Comparison of ENCODE assay signal across 11 cellular contexts in genomic region chr16:81696136-81696958, GRCh38.
A peak's percentile ranks its signal among the peaks of the same experiment; 100 is the strongest.
DNase-seq lines count a peak whose midpoint lies in the region; ATAC-seq and TF ChIP-seq lines count a peak whose summit lies in the region.
"Had no signal": no experiment of that assay in that cellular context is flagged by ENCODE, and none has a peak within 500 bp of the region (broad histone marks: within the 10 kb centered on the region; RNA-seq: fewer than 3 reads in every experiment).

No MANE protein-coding gene starts in this region.

- H3K4me1 Mint-ChIP-seq in activated T-helper 1 cell treated with anti-CD3 and anti-CD28 coated beads, Interleukin-12 subunit alpha, Interleukin-12 subunit beta, Interleukin-2, Interleukin-4 antibody, amounts not matched to agents 30 ng/mL and 10 ng/mL and 1 ng/mL, durations not matched to agents 14 hours and 24 hours and 36 hours (ENCODE audit: low read depth): peaks cover 13% of the 10 kb centered on the region

- no peak for TF ChIP-seq EP300 in tibial nerve (IDR thresholded peaks at IDR 0.05)

- H3K9me3 ChIP-seq in HEK293 (ENCODE audit: control insufficient read depth, insufficient read depth, low read depth, low read length) (no peaks in the 10 kb centered on the region), tibial nerve (no peaks in the 10 kb centered on the region)

- no peak overlapping the region for H3K27ac ChIP-seq in HEK293 (ENCODE audit: extremely low read depth, low read depth, low read length)
- peak overlapping the region; percentile 3 to 90 (median 68) for H3K27ac ChIP-seq in skin epidermis
- peak overlapping the region in 2 of 4 donors; percentile 24 to 75 for H3K27ac ChIP-seq in tibial nerve

- POLR2A ChIA-PET in HEK293 (lab: Yijun Ruan, JAX): no interaction called here

- TF ChIP-seq CTCF in HEK293 (tag by site-specific recombination; IDR thresholded peaks at IDR 0.05) (no peak), tibial nerve (IDR thresholded peaks at IDR 0.05) (no peak)

- no peaks in the 10 kb centered on the region for H3K4me1 ChIP-seq in HEK293 (ENCODE audit: control insufficient read depth, insufficient read depth, low read length)
- peaks cover 0 to 59% (median 22%) of the 10 kb centered on the region in 4 donors for H3K4me1 ChIP-seq in tibial nerve

- no peak overlapping the region for H3K4me3 Mint-ChIP-seq in activated T-helper 1 cell treated with anti-CD3 and anti-CD28 coated beads, Interleukin-12 subunit alpha, Interleukin-12 subunit beta, Interleukin-2, Interleukin-4 antibody, amounts not matched to agents 30 ng/mL and 10 ng/mL and 1 ng/mL, durations not matched to agents 14 hours and 24 hours and 36 hours
- H3K4me3 Mint-ChIP-seq: activated naive CD4-positive, alpha-beta T cell treated with anti-CD3 and anti-CD28 coated beads for 36 hours had no signal

- H3K9me3 Mint-ChIP-seq in activated T-helper 1 cell treated with anti-CD3 and anti-CD28 coated beads, Interleukin-12 subunit alpha, Interleukin-12 subunit beta, Interleukin-2, Interleukin-4 antibody, amounts not matched to agents 30 ng/mL and 10 ng/mL and 1 ng/mL, durations not matched to agents 14 hours and 24 hours and 36 hours: no peaks in the 10 kb centered on the region
- H3K9me3 Mint-ChIP-seq: activated naive CD4-positive, alpha-beta T cell treated with anti-CD3 and anti-CD28 coated beads for 36 hours had no signal

- no peak for DNase-seq in activated T-helper 1 cell treated with anti-CD3 and anti-CD28 coated beads, Interleukin-12 subunit alpha, Interleukin-12 subunit beta, Interleukin-2, Interleukin-4 antibody, amounts not matched to agents 30 ng/mL and 10 ng/mL and 1 ng/mL, durations not matched to agents 14 hours and 24 hours and 36 hours (ENCODE audit: low spot score)
- DNase-seq in left ventricle myocardium superior: no peak
- DNase-seq in tibial nerve (ENCODE audit: low spot score in 2 of 2): no peak
- no peak for DNase-seq in middle frontal gyrus (ENCODE audit: extremely low spot score, low spot score)
- DNase-seq: NCI-H1105, NCI-H524 treated with DMSO at 0.1 percent for 48 hours had no signal

- peak; percentile 72 for ATAC-seq in left ventricle myocardium superior
- ATAC-seq in HG02588 (IDR thresholded peaks at IDR 0.05; ENCODE audit: unreplicated experiment): no peak
- ATAC-seq in HG02938 (IDR thresholded peaks at IDR 0.05; ENCODE audit: unreplicated experiment): no peak

- CTCF ChIA-PET in HEK293 (lab: Yijun Ruan, JAX): interaction anchor here (0.5 to 2.5 kb wide), 11 partner anchors 8 to 335 kb away, joined by 3 to 10 read pairs (median 5); no protein-coding TSS in a partner anchor

- peak overlapping the region; percentile 58 for H3K27ac Mint-ChIP-seq in activated T-helper 1 cell treated with anti-CD3 and anti-CD28 coated beads, Interleukin-12 subunit alpha, Interleukin-12 subunit beta, Interleukin-2, Interleukin-4 antibody, amounts not matched to agents 30 ng/mL and 10 ng/mL and 1 ng/mL, durations not matched to agents 14 hours and 24 hours and 36 hours

- H3K4me3 ChIP-seq in HEK293 (ENCODE audit: low read depth, low read length): no peak overlapping the region
- no peak overlapping the region for H3K4me3 ChIP-seq in skin epidermis
- no peak overlapping the region for H3K4me3 ChIP-seq in tibial nerve

- no peaks in the 10 kb centered on the region for H3K27me3 ChIP-seq in tibial nerve

- H3K36me3 Mint-ChIP-seq in activated T-helper 1 cell treated with anti-CD3 and anti-CD28 coated beads, Interleukin-12 subunit alpha, Interleukin-12 subunit beta, Interleukin-2, Interleukin-4 antibody, amounts not matched to agents 30 ng/mL and 10 ng/mL and 1 ng/mL, durations not matched to agents 14 hours and 24 hours and 36 hours (ENCODE audit: low read depth): peaks cover 22% of the 10 kb centered on the region

- TF ChIP-seq POLR2A in tibial nerve (IDR thresholded peaks at IDR 0.05): no peak

- H3K36me3 ChIP-seq in HEK293 (ENCODE audit: control insufficient read depth in 2 of 2, insufficient read depth in 1 of 2, low read length in 2 of 2) (peaks cover 0 to 58% of the 10 kb centered on the region in 2 experiments; a peak in 1 of 3 replicates), tibial nerve (peaks cover 0 to 80% (median 2%) of the 10 kb centered on the region in 3 donors)

- 85 to 92% methylated on average over 14 to 16 of the region's 23 CpGs for WGBS in tibial nerve, 2 donors

- H3K27me3 Mint-ChIP-seq in activated T-helper 1 cell treated with anti-CD3 and anti-CD28 coated beads, Interleukin-12 subunit alpha, Interleukin-12 subunit beta, Interleukin-2, Interleukin-4 antibody, amounts not matched to agents 30 ng/mL and 10 ng/mL and 1 ng/mL, durations not matched to agents 14 hours and 24 hours and 36 hours (ENCODE audit: insufficient read depth): no peaks in the 10 kb centered on the region

- intact Hi-C loops in activated T-helper 1 cell treated with anti-CD3 and anti-CD28 coated beads, Interleukin-12 subunit alpha, Interleukin-12 subunit beta, Interleukin-2, Interleukin-4 antibody, amounts not matched to agents 30 ng/mL and 10 ng/mL and 1 ng/mL, durations not matched to agents 14 hours and 24 hours and 36 hours (cut with micrococcal nuclease): no loop called here
- intact Hi-C loops in left ventricle myocardium superior (cut with micrococcal nuclease): no loop called here

TF ChIP-seq in HEK293, 187 proteins besides CTCF, POLR2A, EP300 and RAD21:
- no peak for TF ChIP-seq ZNF354C (tag by site-specific recombination; IDR thresholded peaks at IDR 0.05; ENCODE audit: borderline replicate concordance, low read depth)
- TF ChIP-seq ZFP37 (tag by site-specific recombination; IDR thresholded peaks at IDR 0.05): no peak
- no peak for TF ChIP-seq ZNF645 (tag by site-specific recombination; IDR thresholded peaks at IDR 0.05)
- TF ChIP-seq PRDM1 (tag by site-specific recombination; IDR thresholded peaks at IDR 0.05): peak; percentile 55; the same call in 1 of the 2 replicates
- TF ChIP-seq ZNF391 (tag by site-specific recombination; IDR thresholded peaks at IDR 0.05; ENCODE audit: borderline replicate concordance, low read depth): no peak
- TF ChIP-seq ZBTB26 (tag by site-specific recombination; optimal IDR thresholded peaks at IDR 0.05): no peak
